Comparison of ENCODE assay signal across 1 cellular context in the genomic region with DNA sequence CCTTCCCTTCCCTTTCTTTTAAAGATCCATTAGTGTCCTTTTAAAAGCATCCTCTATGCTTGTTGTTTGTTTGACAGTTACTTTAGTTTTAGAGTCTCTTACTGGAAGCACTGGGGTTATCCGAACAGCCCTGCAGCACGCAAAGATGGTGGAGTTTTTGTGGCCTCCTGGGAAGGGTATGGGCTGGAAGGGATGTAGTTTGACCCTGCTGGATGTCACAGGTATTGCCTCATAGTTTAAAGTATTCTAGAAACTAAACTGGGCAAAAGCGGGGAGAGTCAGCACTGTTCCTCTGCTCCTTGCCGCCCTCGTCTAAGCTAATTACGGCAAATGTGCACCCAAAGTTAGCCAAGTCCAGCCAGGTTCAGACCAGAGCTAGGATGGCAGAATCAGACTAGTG.
TF ChIP-seq lines count a peak whose summit lies in the region.

No MANE protein-coding gene starts in this region.

TF ChIP-seq in HepG2, 621 proteins besides CTCF, POLR2A, EP300 and RAD21 (continued from another document):
- no peak for TF ChIP-seq FUBP1 (CRISPR knock-in tag; IDR thresholded peaks at IDR 0.05; ENCODE audit: borderline replicate concordance)
